ENCODE assay signal across 1 cellular context in the genomic region with DNA sequence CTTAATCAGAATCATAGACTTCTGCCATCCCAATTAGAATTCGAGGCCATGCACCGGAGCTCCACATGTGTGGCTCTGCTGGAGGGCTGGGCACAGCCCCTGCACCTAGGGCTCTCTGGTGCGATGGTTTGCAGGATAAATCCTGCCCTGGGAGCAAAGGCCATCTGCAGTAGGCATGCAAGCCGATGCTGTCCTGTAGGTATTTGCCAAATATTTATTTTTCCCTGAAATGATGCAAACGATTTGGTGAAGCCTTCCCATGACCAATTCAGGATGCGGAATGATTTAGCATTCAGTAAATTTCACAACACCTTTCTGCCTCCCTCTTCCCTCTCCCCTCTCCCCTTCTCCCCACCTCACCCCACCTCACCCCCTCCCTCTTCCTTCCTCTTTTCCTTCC.
TF ChIP-seq lines count a peak whose summit lies in the region.

No MANE protein-coding gene starts in this region.

TF ChIP-seq in HepG2, 621 proteins besides CTCF, POLR2A, EP300 and RAD21:
- TF ChIP-seq, protein P1, sequence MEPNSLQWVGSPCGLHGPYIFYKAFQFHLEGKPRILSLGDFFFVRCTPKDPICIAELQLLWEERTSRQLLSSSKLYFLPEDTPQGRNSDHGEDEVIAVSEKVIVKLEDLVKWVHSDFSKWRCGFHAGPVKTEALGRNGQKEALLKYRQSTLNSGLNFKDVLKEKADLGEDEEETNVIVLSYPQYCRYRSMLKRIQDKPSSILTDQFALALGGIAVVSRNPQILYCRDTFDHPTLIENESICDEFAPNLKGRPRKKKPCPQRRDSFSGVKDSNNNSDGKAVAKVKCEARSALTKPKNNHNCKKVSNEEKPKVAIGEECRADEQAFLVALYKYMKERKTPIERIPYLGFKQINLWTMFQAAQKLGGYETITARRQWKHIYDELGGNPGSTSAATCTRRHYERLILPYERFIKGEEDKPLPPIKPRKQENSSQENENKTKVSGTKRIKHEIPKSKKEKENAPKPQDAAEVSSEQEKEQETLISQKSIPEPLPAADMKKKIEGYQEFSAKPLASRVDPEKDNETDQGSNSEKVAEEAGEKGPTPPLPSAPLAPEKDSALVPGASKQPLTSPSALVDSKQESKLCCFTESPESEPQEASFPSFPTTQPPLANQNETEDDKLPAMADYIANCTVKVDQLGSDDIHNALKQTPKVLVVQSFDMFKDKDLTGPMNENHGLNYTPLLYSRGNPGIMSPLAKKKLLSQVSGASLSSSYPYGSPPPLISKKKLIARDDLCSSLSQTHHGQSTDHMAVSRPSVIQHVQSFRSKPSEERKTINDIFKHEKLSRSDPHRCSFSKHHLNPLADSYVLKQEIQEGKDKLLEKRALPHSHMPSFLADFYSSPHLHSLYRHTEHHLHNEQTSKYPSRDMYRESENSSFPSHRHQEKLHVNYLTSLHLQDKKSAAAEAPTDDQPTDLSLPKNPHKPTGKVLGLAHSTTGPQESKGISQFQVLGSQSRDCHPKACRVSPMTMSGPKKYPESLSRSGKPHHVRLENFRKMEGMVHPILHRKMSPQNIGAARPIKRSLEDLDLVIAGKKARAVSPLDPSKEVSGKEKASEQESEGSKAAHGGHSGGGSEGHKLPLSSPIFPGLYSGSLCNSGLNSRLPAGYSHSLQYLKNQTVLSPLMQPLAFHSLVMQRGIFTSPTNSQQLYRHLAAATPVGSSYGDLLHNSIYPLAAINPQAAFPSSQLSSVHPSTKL (CRISPR knock-in tag; IDR thresholded peaks at IDR 0.05), result 0 out of 2 replicates have a peak, but pooled peaks have one; percentile 12
- peak; percentile 48; the same call in 1 of the 2 replicates for TF ChIP-seq ZNF768 (CRISPR knock-in tag; IDR thresholded peaks at IDR 0.05)
- peak; percentile 51 for TF ChIP-seq HNF4A (CRISPR knock-in tag; IDR thresholded peaks at IDR 0.05)
- TF ChIP-seq CEBPB (IDR thresholded peaks at IDR 0.05; ENCODE audit: borderline replicate concordance, low read depth, low read length), result peak; percentile 61
- TF ChIP-seq GFI1 (CRISPR knock-in tag; IDR thresholded peaks at IDR 0.05; ENCODE audit: borderline replicate concordance), result no peak
- peak; percentile 63 for TF ChIP-seq HNRNPK (IDR thresholded peaks at IDR 0.05; ENCODE audit: low read depth, low read length, poor library complexity, severe bottlenecking)
- TF ChIP-seq CEBPG (CRISPR knock-in tag; IDR thresholded peaks at IDR 0.05), result 0 out of 2 replicates have a peak, but pooled peaks have one; percentile 30
- TF ChIP-seq, protein P2, sequence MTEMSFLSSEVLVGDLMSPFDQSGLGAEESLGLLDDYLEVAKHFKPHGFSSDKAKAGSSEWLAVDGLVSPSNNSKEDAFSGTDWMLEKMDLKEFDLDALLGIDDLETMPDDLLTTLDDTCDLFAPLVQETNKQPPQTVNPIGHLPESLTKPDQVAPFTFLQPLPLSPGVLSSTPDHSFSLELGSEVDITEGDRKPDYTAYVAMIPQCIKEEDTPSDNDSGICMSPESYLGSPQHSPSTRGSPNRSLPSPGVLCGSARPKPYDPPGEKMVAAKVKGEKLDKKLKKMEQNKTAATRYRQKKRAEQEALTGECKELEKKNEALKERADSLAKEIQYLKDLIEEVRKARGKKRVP (CRISPR knock-in tag; IDR thresholded peaks at IDR 0.05), result 0 out of 4 replicates have a peak, but pooled peaks of 1 of the 2 experiments have one; percentile 23
- TF ChIP-seq TBX3 (IDR thresholded peaks at IDR 0.05; ENCODE audit: borderline replicate concordance), result no peak
- no peak for TF ChIP-seq GTF2F1 (IDR thresholded peaks at IDR 0.05; ENCODE audit: low read length)
